Comparison of ENCODE assay signal across 6 cellular contexts in the genomic region with DNA sequence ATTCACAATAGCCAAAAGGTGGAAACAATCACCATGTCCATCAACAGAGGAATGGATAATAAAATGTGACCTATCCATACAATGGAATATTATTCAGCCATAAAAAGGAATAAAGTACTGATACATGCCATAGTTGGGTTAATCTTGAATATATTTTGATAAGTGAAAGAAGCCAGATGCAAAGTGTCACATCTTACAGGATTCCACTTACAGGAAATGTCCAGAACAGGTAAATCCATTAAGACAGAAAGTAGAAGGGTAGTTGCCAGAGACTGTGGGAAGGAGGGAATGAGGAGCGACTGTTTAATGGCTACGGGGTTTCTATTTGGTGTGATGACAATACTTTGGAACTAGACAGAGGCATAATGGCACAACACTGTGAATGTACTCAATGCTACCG.
"Had no signal": no experiment of that assay in that cellular context is flagged by ENCODE, and none has a peak within 500 bp of the region (broad histone marks: within the 10 kb centered on the region; RNA-seq: fewer than 3 reads in every experiment).

No MANE protein-coding gene starts in this region.

- H3K27ac ChIP-seq: HL-60, KMS-11 had no signal

- H3K4me3 ChIP-seq: K562 had no signal

- DNase-seq: IMR-90, KBM-7, KG1 had no signal
